In the genomic region with DNA sequence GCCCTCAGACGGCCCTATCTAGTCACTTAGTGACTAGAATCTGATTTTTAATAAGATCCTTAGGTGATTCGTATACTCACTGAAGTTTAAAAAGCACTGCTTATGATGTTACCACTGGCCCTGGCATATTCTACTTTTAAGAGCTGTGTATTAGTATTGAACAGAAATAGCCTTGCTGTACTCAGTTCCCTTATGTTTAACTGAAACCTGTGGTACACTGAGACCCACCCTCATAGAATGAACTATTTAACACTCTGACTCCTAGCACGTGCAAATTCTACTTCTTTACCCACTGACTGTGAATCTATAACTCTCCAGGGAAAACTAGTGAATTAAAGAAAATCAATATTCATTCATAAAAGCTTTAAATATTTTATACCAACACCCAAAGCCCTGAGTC, we compare ENCODE assay signal across 12 cellular contexts.
"Had no signal": no experiment of that assay in that cellular context is flagged by ENCODE, and none has a peak within 500 bp of the region (broad histone marks: within the 10 kb centered on the region; RNA-seq: fewer than 3 reads in every experiment).

No MANE protein-coding gene starts in this region.

- ATAC-seq: activated CD4-positive, alpha-beta T cell treated with anti-CD3 and anti-CD28 coated beads for 36 hours; activated naive CD8-positive, alpha-beta T cell treated with anti-CD3 and anti-CD28 coated beads, Interleukin-2, amount 50 U/mL, for 24 hours; activated T-cell treated with anti-CD3 and anti-CD28 coated beads, Interleukin-2, amount 50 U/mL, for 72 hours; foreskin keratinocyte; heart left ventricle; naive thymus-derived CD4-positive, alpha-beta T cell; right cardiac atrium had no signal

- DNase-seq: activated CD4-positive, alpha-beta memory T cell treated with anti-CD3 and anti-CD28 coated beads, Interleukin-2, amount 10 ng/mL, durations not matched to agents 7 days and 5 days; activated CD4-positive, alpha-beta T cell treated with anti-CD3 and anti-CD28 coated beads for 36 hours; activated CD8-positive, alpha-beta memory T cell treated with anti-CD3 and anti-CD28 coated beads, Interleukin-2, amount 50 U/mL, for 4 hours; activated naive CD8-positive, alpha-beta T cell treated with anti-CD3 and anti-CD28 coated beads, Interleukin-2, amount 50 U/mL, for 24 hours; activated T-cell treated with anti-CD3 and anti-CD28 coated beads, Interleukin-2, amount 50 U/mL, for 72 hours; foreskin keratinocyte; heart left ventricle; mammary epithelial cell; naive thymus-derived CD4-positive, alpha-beta T cell; right cardiac atrium; stimulated activated naive CD4-positive, alpha-beta T cell; substantia nigra had no signal
